ENCODE assay signal across 1 cellular context in the genomic region with DNA sequence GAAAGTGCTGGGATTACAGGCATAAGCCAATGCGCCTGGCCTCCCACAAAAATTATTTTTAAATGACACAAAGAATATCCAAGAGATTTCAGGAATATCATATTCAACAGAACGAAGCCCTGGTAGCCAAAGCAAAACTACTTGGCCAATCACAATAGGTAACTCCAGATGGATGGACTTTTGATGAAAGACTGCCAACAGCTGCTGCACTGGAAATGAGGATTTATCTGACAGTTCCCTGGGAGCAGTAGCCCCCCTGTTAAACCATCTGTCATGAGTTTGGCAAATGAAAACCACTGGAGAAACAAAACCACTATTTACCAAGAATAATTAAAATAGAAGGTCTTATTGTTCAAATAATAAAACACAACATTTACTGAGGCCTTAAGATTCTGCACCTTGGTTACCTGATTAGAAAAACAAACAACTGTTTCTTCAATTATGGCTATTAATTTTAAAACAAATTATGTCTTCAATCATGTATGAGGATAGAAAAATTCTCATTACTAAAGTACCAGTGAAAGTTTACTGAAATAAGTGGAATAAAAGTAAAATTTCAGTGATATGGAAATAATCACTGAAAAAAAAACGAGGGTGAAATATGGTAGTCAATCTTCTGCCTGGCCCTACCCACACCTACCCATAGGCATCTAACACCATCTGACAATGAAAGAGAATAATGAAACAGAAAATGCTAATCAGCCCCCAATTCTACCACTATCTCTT.
TF ChIP-seq lines count a peak whose summit lies in the region.

No MANE protein-coding gene starts in this region.

TF ChIP-seq in GM23338, 12 proteins besides CTCF, POLR2A, EP300 and RAD21 (continued from another document):
- TF ChIP-seq, protein P1, sequence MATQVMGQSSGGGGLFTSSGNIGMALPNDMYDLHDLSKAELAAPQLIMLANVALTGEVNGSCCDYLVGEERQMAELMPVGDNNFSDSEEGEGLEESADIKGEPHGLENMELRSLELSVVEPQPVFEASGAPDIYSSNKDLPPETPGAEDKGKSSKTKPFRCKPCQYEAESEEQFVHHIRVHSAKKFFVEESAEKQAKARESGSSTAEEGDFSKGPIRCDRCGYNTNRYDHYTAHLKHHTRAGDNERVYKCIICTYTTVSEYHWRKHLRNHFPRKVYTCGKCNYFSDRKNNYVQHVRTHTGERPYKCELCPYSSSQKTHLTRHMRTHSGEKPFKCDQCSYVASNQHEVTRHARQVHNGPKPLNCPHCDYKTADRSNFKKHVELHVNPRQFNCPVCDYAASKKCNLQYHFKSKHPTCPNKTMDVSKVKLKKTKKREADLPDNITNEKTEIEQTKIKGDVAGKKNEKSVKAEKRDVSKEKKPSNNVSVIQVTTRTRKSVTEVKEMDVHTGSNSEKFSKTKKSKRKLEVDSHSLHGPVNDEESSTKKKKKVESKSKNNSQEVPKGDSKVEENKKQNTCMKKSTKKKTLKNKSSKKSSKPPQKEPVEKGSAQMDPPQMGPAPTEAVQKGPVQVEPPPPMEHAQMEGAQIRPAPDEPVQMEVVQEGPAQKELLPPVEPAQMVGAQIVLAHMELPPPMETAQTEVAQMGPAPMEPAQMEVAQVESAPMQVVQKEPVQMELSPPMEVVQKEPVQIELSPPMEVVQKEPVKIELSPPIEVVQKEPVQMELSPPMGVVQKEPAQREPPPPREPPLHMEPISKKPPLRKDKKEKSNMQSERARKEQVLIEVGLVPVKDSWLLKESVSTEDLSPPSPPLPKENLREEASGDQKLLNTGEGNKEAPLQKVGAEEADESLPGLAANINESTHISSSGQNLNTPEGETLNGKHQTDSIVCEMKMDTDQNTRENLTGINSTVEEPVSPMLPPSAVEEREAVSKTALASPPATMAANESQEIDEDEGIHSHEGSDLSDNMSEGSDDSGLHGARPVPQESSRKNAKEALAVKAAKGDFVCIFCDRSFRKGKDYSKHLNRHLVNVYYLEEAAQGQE (IDR thresholded peaks at IDR 0.05; ENCODE audit: unreplicated experiment), result no peak
- TF ChIP-seq STAT1 (IDR thresholded peaks at IDR 0.05; ENCODE audit: unreplicated experiment) (no peak), EZH2 (IDR thresholded peaks at IDR 0.05; ENCODE audit: low read depth, unreplicated experiment) (no peak), POLR2AphosphoS5 (IDR thresholded peaks at IDR 0.05; ENCODE audit: low read depth) (no peak), ZNF331 (CRISPR knock-in tag; IDR thresholded peaks at IDR 0.05; ENCODE audit: low read depth) (no peak), NANOG (IDR thresholded peaks at IDR 0.05; ENCODE audit: borderline replicate concordance) (no peak), ZNF114 (CRISPR knock-in tag; IDR thresholded peaks at IDR 0.05) (no peak), EZH2phosphoT487 (IDR thresholded peaks at IDR 0.05; ENCODE audit: unreplicated experiment) (no peak)
- TF ChIP-seq, protein P2, sequence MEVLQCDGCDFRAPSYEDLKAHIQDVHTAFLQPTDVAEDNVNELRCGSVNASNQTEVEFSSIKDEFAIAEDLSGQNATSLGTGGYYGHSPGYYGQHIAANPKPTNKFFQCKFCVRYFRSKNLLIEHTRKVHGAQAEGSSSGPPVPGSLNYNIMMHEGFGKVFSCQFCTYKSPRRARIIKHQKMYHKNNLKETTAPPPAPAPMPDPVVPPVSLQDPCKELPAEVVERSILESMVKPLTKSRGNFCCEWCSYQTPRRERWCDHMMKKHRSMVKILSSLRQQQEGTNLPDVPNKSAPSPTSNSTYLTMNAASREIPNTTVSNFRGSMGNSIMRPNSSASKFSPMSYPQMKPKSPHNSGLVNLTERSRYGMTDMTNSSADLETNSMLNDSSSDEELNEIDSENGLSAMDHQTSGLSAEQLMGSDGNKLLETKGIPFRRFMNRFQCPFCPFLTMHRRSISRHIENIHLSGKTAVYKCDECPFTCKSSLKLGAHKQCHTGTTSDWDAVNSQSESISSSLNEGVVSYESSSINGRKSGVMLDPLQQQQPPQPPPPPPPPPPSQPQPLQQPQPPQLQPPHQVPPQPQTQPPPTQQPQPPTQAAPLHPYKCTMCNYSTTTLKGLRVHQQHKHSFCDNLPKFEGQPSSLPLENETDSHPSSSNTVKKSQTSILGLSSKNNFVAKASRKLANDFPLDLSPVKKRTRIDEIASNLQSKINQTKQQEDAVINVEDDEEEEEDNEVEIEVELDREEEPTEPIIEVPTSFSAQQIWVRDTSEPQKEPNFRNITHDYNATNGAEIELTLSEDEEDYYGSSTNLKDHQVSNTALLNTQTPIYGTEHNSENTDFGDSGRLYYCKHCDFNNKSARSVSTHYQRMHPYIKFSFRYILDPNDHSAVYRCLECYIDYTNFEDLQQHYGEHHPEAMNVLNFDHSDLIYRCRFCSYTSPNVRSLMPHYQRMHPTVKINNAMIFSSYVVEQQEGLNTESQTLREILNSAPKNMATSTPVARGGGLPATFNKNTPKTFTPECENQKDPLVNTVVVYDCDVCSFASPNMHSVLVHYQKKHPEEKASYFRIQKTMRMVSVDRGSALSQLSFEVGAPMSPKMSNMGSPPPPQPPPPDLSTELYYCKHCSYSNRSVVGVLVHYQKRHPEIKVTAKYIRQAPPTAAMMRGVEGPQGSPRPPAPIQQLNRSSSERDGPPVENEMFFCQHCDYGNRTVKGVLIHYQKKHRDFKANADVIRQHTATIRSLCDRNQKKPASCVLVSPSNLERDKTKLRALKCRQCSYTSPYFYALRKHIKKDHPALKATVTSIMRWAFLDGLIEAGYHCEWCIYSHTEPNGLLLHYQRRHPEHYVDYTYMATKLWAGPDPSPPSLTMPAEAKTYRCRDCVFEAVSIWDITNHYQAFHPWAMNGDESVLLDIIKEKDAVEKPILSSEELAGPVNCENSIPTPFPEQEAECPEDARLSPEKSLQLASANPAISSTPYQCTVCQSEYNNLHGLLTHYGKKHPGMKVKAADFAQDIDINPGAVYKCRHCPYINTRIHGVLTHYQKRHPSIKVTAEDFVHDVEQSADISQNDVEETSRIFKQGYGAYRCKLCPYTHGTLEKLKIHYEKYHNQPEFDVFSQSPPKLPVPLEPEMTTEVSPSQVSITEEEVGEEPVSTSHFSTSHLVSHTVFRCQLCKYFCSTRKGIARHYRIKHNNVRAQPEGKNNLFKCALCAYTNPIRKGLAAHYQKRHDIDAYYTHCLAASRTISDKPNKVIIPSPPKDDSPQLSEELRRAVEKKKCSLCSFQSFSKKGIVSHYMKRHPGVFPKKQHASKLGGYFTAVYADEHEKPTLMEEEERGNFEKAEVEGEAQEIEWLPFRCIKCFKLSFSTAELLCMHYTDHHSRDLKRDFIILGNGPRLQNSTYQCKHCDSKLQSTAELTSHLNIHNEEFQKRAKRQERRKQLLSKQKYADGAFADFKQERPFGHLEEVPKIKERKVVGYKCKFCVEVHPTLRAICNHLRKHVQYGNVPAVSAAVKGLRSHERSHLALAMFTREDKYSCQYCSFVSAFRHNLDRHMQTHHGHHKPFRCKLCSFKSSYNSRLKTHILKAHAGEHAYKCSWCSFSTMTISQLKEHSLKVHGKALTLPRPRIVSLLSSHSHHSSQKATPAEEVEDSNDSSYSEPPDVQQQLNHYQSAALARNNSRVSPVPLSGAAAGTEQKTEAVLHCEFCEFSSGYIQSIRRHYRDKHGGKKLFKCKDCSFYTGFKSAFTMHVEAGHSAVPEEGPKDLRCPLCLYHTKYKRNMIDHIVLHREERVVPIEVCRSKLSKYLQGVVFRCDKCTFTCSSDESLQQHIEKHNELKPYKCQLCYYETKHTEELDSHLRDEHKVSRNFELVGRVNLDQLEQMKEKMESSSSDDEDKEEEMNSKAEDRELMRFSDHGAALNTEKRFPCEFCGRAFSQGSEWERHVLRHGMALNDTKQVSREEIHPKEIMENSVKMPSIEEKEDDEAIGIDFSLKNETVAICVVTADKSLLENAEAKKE (CRISPR knock-in tag; IDR thresholded peaks at IDR 0.05), result no peak
- TF ChIP-seq, protein P3, sequence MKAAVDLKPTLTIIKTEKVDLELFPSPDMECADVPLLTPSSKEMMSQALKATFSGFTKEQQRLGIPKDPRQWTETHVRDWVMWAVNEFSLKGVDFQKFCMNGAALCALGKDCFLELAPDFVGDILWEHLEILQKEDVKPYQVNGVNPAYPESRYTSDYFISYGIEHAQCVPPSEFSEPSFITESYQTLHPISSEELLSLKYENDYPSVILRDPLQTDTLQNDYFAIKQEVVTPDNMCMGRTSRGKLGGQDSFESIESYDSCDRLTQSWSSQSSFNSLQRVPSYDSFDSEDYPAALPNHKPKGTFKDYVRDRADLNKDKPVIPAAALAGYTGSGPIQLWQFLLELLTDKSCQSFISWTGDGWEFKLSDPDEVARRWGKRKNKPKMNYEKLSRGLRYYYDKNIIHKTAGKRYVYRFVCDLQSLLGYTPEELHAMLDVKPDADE (IDR thresholded peaks at IDR 0.05), result no peak
